ENCODE assay signal across 16 cellular contexts in the genomic region with DNA sequence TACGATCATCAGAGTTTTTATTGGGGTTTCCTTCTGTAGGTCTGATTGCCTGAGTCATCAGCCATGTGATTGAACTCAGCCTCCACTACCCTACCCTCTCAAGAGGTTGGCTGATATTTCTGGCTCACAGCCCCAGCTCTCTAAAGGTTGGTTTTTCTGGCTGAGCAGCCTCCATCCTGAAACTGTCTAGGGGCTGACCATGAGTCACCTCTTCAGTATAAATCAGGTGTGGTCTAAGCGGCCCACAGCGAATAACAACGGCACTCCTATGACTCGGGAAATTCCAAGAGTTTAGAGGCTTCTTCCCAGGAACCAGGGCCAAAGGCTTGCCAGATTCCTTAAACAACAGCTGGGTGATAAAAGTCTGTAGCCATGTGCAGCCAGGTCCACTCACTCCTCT.
DNase-seq lines count a peak whose midpoint lies in the region; ATAC-seq and TF ChIP-seq lines count a peak whose summit lies in the region.
"Had no signal": no experiment of that assay in that cellular context is flagged by ENCODE, and none has a peak within 500 bp of the region (broad histone marks: within the 10 kb centered on the region; RNA-seq: fewer than 3 reads in every experiment).

No MANE protein-coding gene starts in this region.

- DNase-seq in MCF 10A (ENCODE audit: unreplicated experiment) (peak; percentile 70), breast epithelium (ENCODE audit: low spot score in 2 of 2) (no peak), astrocyte of the spinal cord (ENCODE audit: low read depth, low spot score) (peak; percentile 61), kidney tubule cell (ENCODE audit: low spot score) (peak; percentile 99), Right ventricle myocardium superior (no peak), left ventricle myocardium inferior (no peak), omental fat pad (ENCODE audit: low spot score) (no peak), DMS114 treated with DMSO at 0.1 percent for 48 hours (lab: John Stamatoyannopoulos, UW; ENCODE audit: unreplicated experiment) (no peak)
- DNase-seq: activated B cell treated with CpG ODN at 0.5 μM for 24 hours; activated naive CD4-positive, alpha-beta T cell treated with anti-CD3 and anti-CD28 coated beads, Interleukin-2, amount 50 U/mL, for 16 hours; CD4-positive, alpha-beta T cell; GOT3; NCI-H2171 treated with DMSO at 0.1 percent for 48 hours had no signal

- POLR2A ChIA-PET in MCF 10A (lab: Yijun Ruan, JAX): no interaction called here

- no TSS peak for BruUV-seq in MCF 10A (replicated peaks; lab: Mats Ljungman, UMichigan)

- TF ChIP-seq CTCF in MCF 10A (IDR thresholded peaks at IDR 0.05; ENCODE audit: unreplicated experiment) (no peak), breast epithelium (IDR thresholded peaks at IDR 0.05) (no peak), astrocyte of the spinal cord (IDR thresholded peaks at IDR 0.05; ENCODE audit: low read depth, low read length) (no peak), left ventricle myocardium inferior (IDR thresholded peaks at IDR 0.05; ENCODE audit: borderline replicate concordance) (no peak), omental fat pad (IDR thresholded peaks at IDR 0.05) (no peak)

- H3K27me3 ChIP-seq in breast epithelium (no peaks in the 10 kb centered on the region), left ventricle myocardium inferior (ENCODE audit: low read depth) (no peaks in the 10 kb centered on the region)
- H3K27me3 ChIP-seq: neutrophil had no signal

- CTCF ChIA-PET in MCF 10A (lab: Yijun Ruan, JAX): interaction anchor here (0.6 kb wide), 1 partner anchor 74 kb away, joined by 3 read pairs; no protein-coding TSS in a partner anchor

- ATAC-seq in Right ventricle myocardium superior (ENCODE audit: poor library complexity) (no peak), omental fat pad (ENCODE audit: low FRiP score) (no peak)
- ATAC-seq: A549 had no signal

- H3K4me1 Mint-ChIP-seq in MCF 10A (ENCODE audit: insufficient read depth, unreplicated experiment): peaks cover 7% of the 10 kb centered on the region
- H3K4me1 Mint-ChIP-seq: activated B cell treated with CpG ODN at 0.5 μM for 24 hours had no signal

- H3K27me3 Mint-ChIP-seq in MCF 10A (ENCODE audit: insufficient read depth, unreplicated experiment): no peaks in the 10 kb centered on the region

- no peak overlapping the region for H3K4me3 ChIP-seq in breast epithelium
- no peak overlapping the region for H3K4me3 ChIP-seq in astrocyte of the spinal cord (ENCODE audit: low read depth, low read length)
- no peak overlapping the region for H3K4me3 ChIP-seq in left ventricle myocardium inferior
- H3K4me3 ChIP-seq: A549, skin epidermis had no signal

- peaks cover 15% of the 10 kb centered on the region for H3K36me3 Mint-ChIP-seq in MCF 10A (ENCODE audit: insufficient read depth, unreplicated experiment)

- no peaks in the 10 kb centered on the region for H3K4me1 ChIP-seq in breast epithelium
- H3K4me1 ChIP-seq in left ventricle myocardium inferior: no peaks in the 10 kb centered on the region
- H3K4me1 ChIP-seq: A549 had no signal

- H3K27ac ChIP-seq in breast epithelium (no peak overlapping the region), left ventricle myocardium inferior (replicated peaks) (no peak overlapping the region)
- H3K27ac ChIP-seq: A549, neutrophil had no signal

- peak overlapping the region; percentile 46 for H3K27ac Mint-ChIP-seq in MCF 10A (ENCODE audit: low read depth, unreplicated experiment)
- H3K27ac Mint-ChIP-seq: activated B cell treated with CpG ODN at 0.5 μM for 24 hours; CD4-positive, alpha-beta T cell had no signal

- no peak for TF ChIP-seq POLR2A in breast epithelium (IDR thresholded peaks at IDR 0.05)

- intact Hi-C loops in MCF 10A (cut with micrococcal nuclease): no loop called here
- intact Hi-C loops in breast epithelium (cut with DNase I; ENCODE audit: low total_unique reads): loop anchor here (5.0 kb wide), 1 partner anchor 60 kb away; no protein-coding TSS in a partner anchor
- intact Hi-C loops in Right ventricle myocardium superior (cut with DNase I): no loop called here
- intact Hi-C loops in left ventricle myocardium inferior (cut with micrococcal nuclease): no loop called here

- in situ Hi-C loops in astrocyte of the spinal cord (cut with HindIII; ENCODE audit: low sequenced_read_pairs): no loop called here

- no peaks in the 10 kb centered on the region for H3K9me3 Mint-ChIP-seq in MCF 10A (ENCODE audit: unreplicated experiment)
- H3K9me3 Mint-ChIP-seq: activated B cell treated with CpG ODN at 0.5 μM for 24 hours; CD4-positive, alpha-beta T cell had no signal

- H3K4me3 Mint-ChIP-seq in MCF 10A (ENCODE audit: unreplicated experiment): no peak overlapping the region
- H3K4me3 Mint-ChIP-seq: activated B cell treated with CpG ODN at 0.5 μM for 24 hours; CD4-positive, alpha-beta T cell had no signal

- H3K36me3 ChIP-seq in breast epithelium (no peaks in the 10 kb centered on the region), left ventricle myocardium inferior (no peaks in the 10 kb centered on the region)
- H3K36me3 ChIP-seq: neutrophil had no signal

- no peaks in the 10 kb centered on the region for H3K9me3 ChIP-seq in breast epithelium
- no peaks in the 10 kb centered on the region for H3K9me3 ChIP-seq in left ventricle myocardium inferior (replicated peaks)
- H3K9me3 ChIP-seq: A549, neutrophil had no signal

Comparison
In these comparisons a context has a peak if more than half of its experiments do, and no peak if none do; other contexts are left out.
1. DNase-seq: peak in MCF 10A (single experiment), astrocyte of the spinal cord (single experiment) and kidney tubule cell (single experiment); none in breast epithelium (0 of 2), Right ventricle myocardium superior (single experiment), left ventricle myocardium inferior (single experiment), omental fat pad (single experiment) and DMS114 treated with DMSO at 0.1 percent for 48 hours (single experiment).